13 cellular contexts compared by ENCODE assay signal in genomic region chrX:120797201-120797938, GRCh38.
DNase-seq lines count a peak whose midpoint lies in the region; ATAC-seq and FAIRE-seq lines count a peak whose summit lies in the region.
"Had no signal": no experiment of that assay in that cellular context is flagged by ENCODE, and none has a peak within 500 bp of the region (broad histone marks: within the 10 kb centered on the region; RNA-seq: fewer than 3 reads in every experiment).

No MANE protein-coding gene starts in this region.

- no peaks in the 10 kb centered on the region for H3K27me3 Mint-ChIP-seq in activated naive CD4-positive, alpha-beta T cell treated with anti-CD3 and anti-CD28 coated beads, Interleukin-2, amount 50 U/mL, for 24 hours

- FAIRE-seq in endometrium (lab: Jason Lieb, UNC) = peak; percentile 4

- DNase-seq in activated naive CD4-positive, alpha-beta T cell (lab: John Stamatoyannopoulos, UW) = no peak
- DNase-seq in M059J (ENCODE audit: low read depth) (peak; percentile 26), retina (peak; percentile 13), LoVo (ENCODE audit: low spot score) (no peak)
- DNase-seq: body of pancreas, DMS 273 treated with DMSO at 0.1 percent for 48 hours, naive B cell, NCI-H1092 treated with DMSO at 0.1 percent for 48 hours, psoas muscle had no signal

- no peak for ATAC-seq in HG03460 (IDR thresholded peaks at IDR 0.05; ENCODE audit: unreplicated experiment)
- ATAC-seq in HG03439 (IDR thresholded peaks at IDR 0.05; ENCODE audit: unreplicated experiment) = no peak
- ATAC-seq: body of pancreas, psoas muscle had no signal

- H3K4me3 Mint-ChIP-seq in activated naive CD4-positive, alpha-beta T cell treated with anti-CD3 and anti-CD28 coated beads, Interleukin-2, amount 50 U/mL, for 24 hours = peak overlapping the region; percentile 26
- H3K4me3 Mint-ChIP-seq: naive B cell had no signal

- H3K27ac Mint-ChIP-seq in activated naive CD4-positive, alpha-beta T cell treated with anti-CD3 and anti-CD28 coated beads, Interleukin-2, amount 50 U/mL, for 24 hours = peak overlapping the region; percentile 55

- H3K9me3 Mint-ChIP-seq in activated naive CD4-positive, alpha-beta T cell treated with anti-CD3 and anti-CD28 coated beads, Interleukin-2, amount 50 U/mL, for 24 hours = no peaks in the 10 kb centered on the region
- H3K9me3 Mint-ChIP-seq: naive B cell had no signal

- no peaks in the 10 kb centered on the region for H3K36me3 Mint-ChIP-seq in activated naive CD4-positive, alpha-beta T cell treated with anti-CD3 and anti-CD28 coated beads, Interleukin-2, amount 50 U/mL, for 24 hours
- H3K36me3 Mint-ChIP-seq: naive B cell had no signal

- H3K4me1 Mint-ChIP-seq in activated naive CD4-positive, alpha-beta T cell treated with anti-CD3 and anti-CD28 coated beads, Interleukin-2, amount 50 U/mL, for 24 hours = peaks cover 62% of the 10 kb centered on the region
- H3K4me1 Mint-ChIP-seq: naive B cell had no signal

Comparison
In these comparisons a context has a peak if more than half of its experiments do, and no peak if none do; other contexts are left out.
1. DNase-seq: peak in M059J (single experiment) and retina (single experiment); none in activated naive CD4-positive, alpha-beta T cell (0 of 4) and LoVo (single experiment).